25 cellular contexts compared by ENCODE assay signal in genomic region chr5:5344051-5344571, GRCh38.
DNase-seq lines count a peak whose midpoint lies in the region; ATAC-seq and TF ChIP-seq lines count a peak whose summit lies in the region.
"Had no signal": no experiment of that assay in that cellular context is flagged by ENCODE, and none has a peak within 500 bp of the region (broad histone marks: within the 10 kb centered on the region; RNA-seq: fewer than 3 reads in every experiment).

No MANE protein-coding gene starts in this region.

- H3K36me3 ChIP-seq in neural progenitor cell = no peaks in the 10 kb centered on the region
- H3K36me3 ChIP-seq: transverse colon had no signal

- H3K27me3 Mint-ChIP-seq in neural progenitor cell (ENCODE audit: insufficient read depth, low read depth) = peaks cover 6% of the 10 kb centered on the region
- H3K27me3 Mint-ChIP-seq in activated CD8-positive, alpha-beta T cell treated with anti-CD3 and anti-CD28 coated beads, Interleukin-2, amount 10 ng/mL, durations not matched to agents 7 days and 5 days (ENCODE audit: low read depth) = no peaks in the 10 kb centered on the region
- H3K27me3 Mint-ChIP-seq: activated CD8-positive, alpha-beta memory T cell treated with anti-CD3 and anti-CD28 coated beads, Interleukin-2, amount 10 ng/mL, durations not matched to agents 7 days and 5 days; activated naive CD4-positive, alpha-beta T cell treated with anti-CD3 and anti-CD28 coated beads, Interleukin-2, amount 10 ng/mL, durations not matched to agents 7 days and 5 days had no signal

- POLR2A ChIA-PET in activated CD8-positive, alpha-beta T cell treated with anti-CD3 and anti-CD28 coated beads, Interleukin-2, amount 10 ng/mL, durations not matched to agents 7 days and 5 days (lab: Charles Lee) = no interaction called here

- no peaks in the 10 kb centered on the region for H3K79me2 ChIP-seq in neural progenitor cell (ENCODE audit: low read depth)

- no peak overlapping the region for H3K9ac ChIP-seq in neural progenitor cell

- H3K27ac Mint-ChIP-seq in neural progenitor cell = peak overlapping the region; percentile 48
- H3K27ac Mint-ChIP-seq in activated CD8-positive, alpha-beta T cell treated with anti-CD3 and anti-CD28 coated beads, Interleukin-2, amount 10 ng/mL, durations not matched to agents 7 days and 5 days = no peak overlapping the region
- H3K27ac Mint-ChIP-seq: activated CD4-positive, alpha-beta T cell treated with anti-CD3 and anti-CD28 coated beads for 36 hours; activated CD8-positive, alpha-beta memory T cell treated with anti-CD3 and anti-CD28 coated beads, Interleukin-2, amount 10 ng/mL, durations not matched to agents 7 days and 5 days; activated naive CD4-positive, alpha-beta T cell treated with anti-CD3 and anti-CD28 coated beads, Interleukin-2, amount 10 ng/mL, durations not matched to agents 7 days and 5 days; memory B cell; T-helper 1 cell treated with Interleukin-12 subunit alpha and Interleukin-12 subunit beta and Interleukin-4 antibody, amounts not matched to agents 30 μg/mL and 1 μg/mL, for 36 hours had no signal

- no peak overlapping the region for H3K27ac ChIP-seq in neural progenitor cell
- H3K27ac ChIP-seq in coronary artery = no peak overlapping the region
- H3K27ac ChIP-seq: 22Rv1, epithelial cell of prostate, transverse colon had no signal

- H3K4me3 Mint-ChIP-seq in neural progenitor cell = no peak overlapping the region
- H3K4me3 Mint-ChIP-seq in activated CD8-positive, alpha-beta T cell treated with anti-CD3 and anti-CD28 coated beads, Interleukin-2, amount 10 ng/mL, durations not matched to agents 7 days and 5 days = no peak overlapping the region
- H3K4me3 Mint-ChIP-seq: activated CD4-positive, alpha-beta T cell treated with anti-CD3 and anti-CD28 coated beads for 36 hours; activated CD8-positive, alpha-beta memory T cell treated with anti-CD3 and anti-CD28 coated beads, Interleukin-2, amount 10 ng/mL, durations not matched to agents 7 days and 5 days; activated naive CD4-positive, alpha-beta T cell treated with anti-CD3 and anti-CD28 coated beads, Interleukin-2, amount 10 ng/mL, durations not matched to agents 7 days and 5 days; memory B cell; T-helper 1 cell treated with Interleukin-12 subunit alpha and Interleukin-12 subunit beta and Interleukin-4 antibody, amounts not matched to agents 30 μg/mL and 1 μg/mL, for 36 hours had no signal

- H3K27me3 ChIP-seq in neural progenitor cell = no peaks in the 10 kb centered on the region
- H3K27me3 ChIP-seq: transverse colon had no signal

- H3K36me3 Mint-ChIP-seq in neural progenitor cell = no peaks in the 10 kb centered on the region
- H3K36me3 Mint-ChIP-seq in activated CD8-positive, alpha-beta T cell treated with anti-CD3 and anti-CD28 coated beads, Interleukin-2, amount 10 ng/mL, durations not matched to agents 7 days and 5 days (ENCODE audit: low read depth) = no peaks in the 10 kb centered on the region
- H3K36me3 Mint-ChIP-seq: activated CD8-positive, alpha-beta memory T cell treated with anti-CD3 and anti-CD28 coated beads, Interleukin-2, amount 10 ng/mL, durations not matched to agents 7 days and 5 days; activated naive CD4-positive, alpha-beta T cell treated with anti-CD3 and anti-CD28 coated beads, Interleukin-2, amount 10 ng/mL, durations not matched to agents 7 days and 5 days had no signal

- H3K9me3 Mint-ChIP-seq in neural progenitor cell = peaks cover 12% of the 10 kb centered on the region
- no peaks in the 10 kb centered on the region for H3K9me3 Mint-ChIP-seq in activated CD8-positive, alpha-beta T cell treated with anti-CD3 and anti-CD28 coated beads, Interleukin-2, amount 10 ng/mL, durations not matched to agents 7 days and 5 days (ENCODE audit: insufficient read depth)
- H3K9me3 Mint-ChIP-seq: activated naive CD4-positive, alpha-beta T cell treated with anti-CD3 and anti-CD28 coated beads, Interleukin-2, amount 10 ng/mL, durations not matched to agents 7 days and 5 days; memory B cell had no signal

- peak overlapping the region; percentile 57 for H2AFZ ChIP-seq in neural progenitor cell (replicated peaks)

- no peaks in the 10 kb centered on the region for H4K20me1 ChIP-seq in neural progenitor cell (ENCODE audit: low read depth)

- CTCF ChIA-PET in activated CD8-positive, alpha-beta T cell treated with anti-CD3 and anti-CD28 coated beads, Interleukin-2, amount 10 ng/mL, durations not matched to agents 7 days and 5 days (lab: Charles Lee) = no interaction called here

- ATAC-seq in activated CD8-positive, alpha-beta T cell treated with anti-CD3 and anti-CD28 coated beads, Interleukin-2, amount 10 ng/mL, durations not matched to agents 7 days and 5 days = no peak
- no peak for ATAC-seq in HG02840 (IDR thresholded peaks at IDR 0.05; ENCODE audit: low FRiP score, unreplicated experiment)
- ATAC-seq: activated CD4-positive, alpha-beta T cell treated with anti-CD3 and anti-CD28 coated beads for 36 hours; activated CD8-positive, alpha-beta memory T cell treated with anti-CD3 and anti-CD28 coated beads, Interleukin-2, amount 10 ng/mL, durations not matched to agents 7 days and 5 days had no signal

- TF ChIP-seq CTCF in neural progenitor cell (IDR thresholded peaks at IDR 0.05) (no peak), coronary artery (IDR thresholded peaks at IDR 0.05) (no peak)

- peaks cover 15% of the 10 kb centered on the region for H3K4me1 ChIP-seq in neural progenitor cell
- H3K4me1 ChIP-seq: Caco-2, transverse colon had no signal

- no peak overlapping the region for H3K4me2 ChIP-seq in neural progenitor cell

- DNase-seq in NCI-H1092 treated with DMSO at 0.1 percent for 48 hours (lab: John Stamatoyannopoulos, UW) (peak; percentile 66), NCI-H1092 (lab: John Stamatoyannopoulos, UW) (no peak), NCI-H526 treated with DMSO at 0.1 percent for 48 hours (lab: John Stamatoyannopoulos, UW) (peak; percentile 2), dermis blood vessel endothelial cell (peak; percentile 1), neural progenitor cell (ENCODE audit: low spot score) (no peak), coronary artery (ENCODE audit: low spot score) (no peak)
- no peak for DNase-seq in activated CD8-positive, alpha-beta T cell treated with anti-CD3 and anti-CD28 coated beads, Interleukin-2, amount 10 ng/mL, durations not matched to agents 7 days and 5 days
- DNase-seq: activated CD4-positive, alpha-beta T cell treated with anti-CD3 and anti-CD28 coated beads for 36 hours; activated CD8-positive, alpha-beta memory T cell treated with anti-CD3 and anti-CD28 coated beads, Interleukin-2, amount 10 ng/mL, durations not matched to agents 7 days and 5 days; activated naive CD4-positive, alpha-beta T cell treated with anti-CD3 and anti-CD28 coated beads, Interleukin-2, amount 10 ng/mL, durations not matched to agents 7 days and 5 days; AML-193; anterior cingulate cortex; Caco-2; central memory CD4-positive, alpha-beta T cell; DMS79; NCI-H1417; NCI-H446; occipital lobe; SHP77 treated with DMSO at 0.1 percent for 48 hours; transverse colon had no signal

- H3F3A ChIP-seq in neural progenitor cell (ENCODE audit: low read depth) = no peaks in the 10 kb centered on the region

- peaks cover 35% of the 10 kb centered on the region for H3K4me1 Mint-ChIP-seq in neural progenitor cell
- H3K4me1 Mint-ChIP-seq in activated CD8-positive, alpha-beta T cell treated with anti-CD3 and anti-CD28 coated beads, Interleukin-2, amount 10 ng/mL, durations not matched to agents 7 days and 5 days (ENCODE audit: low read depth) = peaks cover 25% of the 10 kb centered on the region
- H3K4me1 Mint-ChIP-seq: activated CD4-positive, alpha-beta T cell treated with anti-CD3 and anti-CD28 coated beads for 36 hours had no signal

- H3K4me3 ChIP-seq in neural progenitor cell (no peak overlapping the region), coronary artery (no peak overlapping the region)
- H3K4me3 ChIP-seq: transverse colon had no signal

- no peaks in the 10 kb centered on the region for H3K9me3 ChIP-seq in neural progenitor cell (ENCODE audit: low read depth)
- H3K9me3 ChIP-seq: Caco-2, transverse colon had no signal

Comparison
In these comparisons a context has a peak if more than half of its experiments do, and no peak if none do; other contexts are left out.
1. DNase-seq: peak in NCI-H1092 treated with DMSO at 0.1 percent for 48 hours (single experiment), NCI-H526 treated with DMSO at 0.1 percent for 48 hours (single experiment) and dermis blood vessel endothelial cell (single experiment); none in NCI-H1092 (single experiment), neural progenitor cell (single experiment), activated CD8-positive, alpha-beta T cell treated with anti-CD3 and anti-CD28 coated beads, Interleukin-2, amount 10 ng/mL, durations not matched to agents 7 days and 5 days (single experiment) and coronary artery (single experiment).